1 cellular context compared by ENCODE assay signal in the genomic region with DNA sequence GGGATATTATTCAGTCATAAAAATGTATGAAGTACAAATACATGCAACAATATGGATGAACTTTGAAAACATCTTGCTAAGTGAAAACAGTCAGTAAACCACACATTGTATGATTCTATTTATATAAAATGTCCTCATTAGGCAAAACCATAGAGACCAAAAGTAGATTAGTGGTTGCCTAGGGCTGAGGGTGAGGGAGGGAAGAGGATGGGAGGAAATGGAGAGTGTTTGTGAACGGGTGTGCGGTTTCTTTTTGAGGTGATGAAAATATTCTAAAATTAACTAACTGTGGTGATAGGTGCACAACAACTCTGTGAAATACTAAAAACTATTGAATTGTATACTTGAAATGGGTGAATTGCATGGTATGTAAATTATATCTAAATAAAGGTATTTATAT.
TF ChIP-seq lines count a peak whose summit lies in the region.

No MANE protein-coding gene starts in this region.

TF ChIP-seq in SK-N-SH, 30 proteins besides CTCF, POLR2A, EP300 and RAD21:
- TF ChIP-seq ELF1 (IDR thresholded peaks at IDR 0.05), result no peak
- TF ChIP-seq, protein P1, sequence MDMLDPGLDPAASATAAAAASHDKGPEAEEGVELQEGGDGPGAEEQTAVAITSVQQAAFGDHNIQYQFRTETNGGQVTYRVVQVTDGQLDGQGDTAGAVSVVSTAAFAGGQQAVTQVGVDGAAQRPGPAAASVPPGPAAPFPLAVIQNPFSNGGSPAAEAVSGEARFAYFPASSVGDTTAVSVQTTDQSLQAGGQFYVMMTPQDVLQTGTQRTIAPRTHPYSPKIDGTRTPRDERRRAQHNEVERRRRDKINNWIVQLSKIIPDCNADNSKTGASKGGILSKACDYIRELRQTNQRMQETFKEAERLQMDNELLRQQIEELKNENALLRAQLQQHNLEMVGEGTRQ (IDR thresholded peaks at IDR 0.05; ENCODE audit: borderline replicate concordance, low read depth, low read length), result no peak
- TF ChIP-seq, protein P2, sequence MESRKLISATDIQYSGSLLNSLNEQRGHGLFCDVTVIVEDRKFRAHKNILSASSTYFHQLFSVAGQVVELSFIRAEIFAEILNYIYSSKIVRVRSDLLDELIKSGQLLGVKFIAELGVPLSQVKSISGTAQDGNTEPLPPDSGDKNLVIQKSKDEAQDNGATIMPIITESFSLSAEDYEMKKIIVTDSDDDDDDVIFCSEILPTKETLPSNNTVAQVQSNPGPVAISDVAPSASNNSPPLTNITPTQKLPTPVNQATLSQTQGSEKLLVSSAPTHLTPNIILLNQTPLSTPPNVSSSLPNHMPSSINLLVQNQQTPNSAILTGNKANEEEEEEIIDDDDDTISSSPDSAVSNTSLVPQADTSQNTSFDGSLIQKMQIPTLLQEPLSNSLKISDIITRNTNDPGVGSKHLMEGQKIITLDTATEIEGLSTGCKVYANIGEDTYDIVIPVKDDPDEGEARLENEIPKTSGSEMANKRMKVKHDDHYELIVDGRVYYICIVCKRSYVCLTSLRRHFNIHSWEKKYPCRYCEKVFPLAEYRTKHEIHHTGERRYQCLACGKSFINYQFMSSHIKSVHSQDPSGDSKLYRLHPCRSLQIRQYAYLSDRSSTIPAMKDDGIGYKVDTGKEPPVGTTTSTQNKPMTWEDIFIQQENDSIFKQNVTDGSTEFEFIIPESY (IDR thresholded peaks at IDR 0.05; ENCODE audit: borderline replicate concordance, low read depth), result no peak
- TF ChIP-seq RXRA (IDR thresholded peaks at IDR 0.05; ENCODE audit: borderline replicate concordance, low read depth), result no peak
